27 cellular contexts compared by ENCODE assay signal in the genomic region with DNA sequence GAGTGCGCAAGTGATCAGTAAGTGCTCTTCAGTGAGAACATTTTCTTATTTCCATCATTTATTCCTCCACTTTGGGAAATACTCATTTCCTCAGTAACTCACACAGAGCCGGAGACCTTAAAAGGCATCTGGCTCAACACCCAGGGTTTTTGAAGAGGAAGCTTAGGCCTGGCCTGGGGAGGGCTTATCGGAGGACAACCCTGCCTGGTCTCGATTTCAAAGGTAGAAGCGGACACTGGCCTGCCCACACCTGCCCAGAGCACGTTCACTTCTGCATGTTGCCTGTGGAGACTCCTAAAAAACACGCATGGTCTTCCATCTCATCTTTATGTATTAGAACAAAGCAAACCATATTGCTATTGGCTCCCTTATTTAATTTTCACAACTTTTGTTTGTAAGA. TPM values are rescaled to one million over a fixed set of nuclear protein-coding genes. Genes with fewer than 3 reads are reported as not detected.
DNase-seq lines count a peak whose midpoint lies in the region; ATAC-seq and TF ChIP-seq lines count a peak whose summit lies in the region.
"Had no signal": no experiment of that assay in that cellular context is flagged by ENCODE, and none has a peak within 500 bp of the region (broad histone marks: within the 10 kb centered on the region; RNA-seq: fewer than 3 reads in every experiment).

No MANE protein-coding gene starts in this region.

- no peaks in the 10 kb centered on the region for H3K27me3 ChIP-seq in upper lobe of left lung
- H3K27me3 ChIP-seq in PC-9 (ENCODE audit: insufficient read depth, low read depth), result no peaks in the 10 kb centered on the region
- H3K27me3 ChIP-seq: adrenal gland, right lobe of liver, SJCRH30 had no signal

- DNase-seq in activated naive CD8-positive, alpha-beta T cell treated with anti-CD3 and anti-CD28 coated beads, Interleukin-2, amount 50 U/mL, for 24 hours, result no peak
- no peak for DNase-seq in activated naive CD8-positive, alpha-beta T cell treated with anti-CD3 and anti-CD28 coated beads for 36 hours
- DNase-seq in WTC11 (ENCODE audit: low spot score) (no peak), immature natural killer cell (no peak), upper lobe of left lung (peak in 1 of 2 donors; percentile 41), PC-9 (no peak), occipital lobe (lab: John Stamatoyannopoulos, UW) (no peak)
- DNase-seq: activated CD8-positive, alpha-beta memory T cell treated with anti-CD3 and anti-CD28 coated beads, Interleukin-2, amount 50 U/mL, for 4 hours; activated effector memory CD4-positive, alpha-beta T cell treated with anti-CD3 and anti-CD28 coated beads, Interleukin-2, amount 50 U/mL, for 16 hours; adrenal gland; Calu3; effector CD8-positive, alpha-beta T cell; erythroblast; kidney glomerular epithelial cell; mucosa of descending colon; NCI-H1105 treated with DMSO at 0.1 percent for 48 hours; NCI-H1930; posterior cingulate gyrus; SJCRH30; stimulated activated CD4-positive, alpha-beta T cell treated with anti-CD3 and anti-CD28 coated beads, Interleukin-12 subunit alpha, Interleukin-12 subunit beta, amount 100 ng/mL, for 4 hours; stimulated activated CD4-positive, alpha-beta T cell treated with anti-CD3 and anti-CD28 coated beads, Interleukin-4, amount 100 ng/mL, for 4 hours; stimulated activated naive B cell treated with anti-CD40 and anti-IgM and Interleukin-4, amounts not matched to agents 10 μg/mL and 1 μg/mL and 100 μg/mL, for 72 hours; T-cell had no signal

- no peaks in the 10 kb centered on the region for H3F3A ChIP-seq in PC-9 (ENCODE audit: insufficient read depth, low read depth)

- no peak overlapping the region for H2AFZ ChIP-seq in PC-9

- peak overlapping the region; percentile 17 to 58 (median 41) for H3K27ac ChIP-seq in upper lobe of left lung
- no peak overlapping the region for H3K27ac ChIP-seq in PC-9
- H3K27ac ChIP-seq: C4-2B, right lobe of liver, SJCRH30 had no signal

- BruUV-seq in PC-9 (replicated peaks; lab: Mats Ljungman, UMichigan), result no TSS peak

- H3K79me2 ChIP-seq in PC-9 (ENCODE audit: low read depth), result no peaks in the 10 kb centered on the region

- no peaks in the 10 kb centered on the region for H3K9me3 Mint-ChIP-seq in activated naive CD8-positive, alpha-beta T cell treated with anti-CD3 and anti-CD28 coated beads, Interleukin-2, amount 50 U/mL, for 24 hours
- H3K9me3 Mint-ChIP-seq in activated naive CD8-positive, alpha-beta T cell treated with anti-CD3 and anti-CD28 coated beads for 36 hours, result no peaks in the 10 kb centered on the region
- H3K9me3 Mint-ChIP-seq in WTC11, result no peaks in the 10 kb centered on the region
- no peaks in the 10 kb centered on the region for H3K9me3 Mint-ChIP-seq in immature natural killer cell
- H3K9me3 Mint-ChIP-seq: stimulated activated naive B cell treated with anti-CD40 and anti-IgM and Interleukin-4, amounts not matched to agents 10 μg/mL and 1 μg/mL and 100 μg/mL, for 72 hours; T-cell had no signal

- peaks cover 39% of the 10 kb centered on the region for H3K4me1 Mint-ChIP-seq in activated naive CD8-positive, alpha-beta T cell treated with anti-CD3 and anti-CD28 coated beads, Interleukin-2, amount 50 U/mL, for 24 hours
- H3K4me1 Mint-ChIP-seq in activated naive CD8-positive, alpha-beta T cell treated with anti-CD3 and anti-CD28 coated beads for 36 hours, result peaks cover 27% of the 10 kb centered on the region
- H3K4me1 Mint-ChIP-seq in WTC11, result peaks cover 33% of the 10 kb centered on the region
- peaks cover 72 to 82% of the 10 kb centered on the region in 2 donors for H3K4me1 Mint-ChIP-seq in immature natural killer cell

- H3K4me2 ChIP-seq in PC-9, result no peak overlapping the region

- TF ChIP-seq CTCF in WTC11 (IDR thresholded peaks at IDR 0.05) (no peak), upper lobe of left lung (IDR thresholded peaks at IDR 0.05) (no peak), PC-9 (conservative IDR thresholded peaks at IDR 0.05) (no peak)

- POLR2A ChIA-PET in WTC11 (lab: Charles Lee) (no interaction called here), PC-9 (lab: Charles Lee; ENCODE audit: unreplicated experiment) (no interaction called here)

- H3K9me3 ChIP-seq in upper lobe of left lung (no peaks in the 10 kb centered on the region), PC-9 (ENCODE audit: insufficient read depth, low read depth) (no peaks in the 10 kb centered on the region)
- H3K9me3 ChIP-seq: adrenal gland, mucosa of descending colon, right lobe of liver, SJCRH30 had no signal

- TF ChIP-seq EP300 in upper lobe of left lung (IDR thresholded peaks at IDR 0.05), result no peak

- CTCF ChIA-PET in WTC11 (lab: Charles Lee) (no interaction called here), PC-9 (lab: Charles Lee) (no interaction called here)

- intact Hi-C loops in PC-9 (cut with micrococcal nuclease; ENCODE audit: unreplicated experiment), result no loop called here

- 87 to 96% methylated on average over 7 of the region's 7 CpGs for WGBS in upper lobe of left lung, 2 donors

- H3K4me3 ChIP-seq in upper lobe of left lung (no peak overlapping the region), PC-9 (no peak overlapping the region)
- H3K4me3 ChIP-seq: adrenal gland, lung, mucosa of descending colon, right lobe of liver, SJCRH30 had no signal

- no peaks in the 10 kb centered on the region for H3K36me3 ChIP-seq in upper lobe of left lung
- 0 out of 2 replicates have a peak, but pooled peaks cover 3% of the 10 kb centered on the region for H3K36me3 ChIP-seq in PC-9 (ENCODE audit: low read depth)
- H3K36me3 ChIP-seq: adrenal gland, right lobe of liver had no signal

- no peaks in the 10 kb centered on the region for H4K20me1 ChIP-seq in PC-9 (ENCODE audit: insufficient read depth)

- H3K27me3 Mint-ChIP-seq in activated naive CD8-positive, alpha-beta T cell treated with anti-CD3 and anti-CD28 coated beads, Interleukin-2, amount 50 U/mL, for 24 hours, result no peaks in the 10 kb centered on the region
- H3K27me3 Mint-ChIP-seq in activated naive CD8-positive, alpha-beta T cell treated with anti-CD3 and anti-CD28 coated beads for 36 hours, result no peaks in the 10 kb centered on the region
- no peaks in the 10 kb centered on the region for H3K27me3 Mint-ChIP-seq in WTC11 (ENCODE audit: low read depth)
- peaks cover 5 to 10% (median 8%) of the 10 kb centered on the region in 3 donors for H3K27me3 Mint-ChIP-seq in immature natural killer cell (ENCODE audit: low read depth in 3 of 3)
- H3K27me3 Mint-ChIP-seq: stimulated activated naive B cell treated with anti-CD40 and anti-IgM and Interleukin-4, amounts not matched to agents 10 μg/mL and 1 μg/mL and 100 μg/mL, for 72 hours; T-cell had no signal

- no peaks in the 10 kb centered on the region for H3K9me2 ChIP-seq in PC-9 (ENCODE audit: insufficient read depth)

- H3K27ac Mint-ChIP-seq in activated naive CD8-positive, alpha-beta T cell treated with anti-CD3 and anti-CD28 coated beads, Interleukin-2, amount 50 U/mL, for 24 hours, result peak overlapping the region; percentile 3
- H3K27ac Mint-ChIP-seq in activated naive CD8-positive, alpha-beta T cell treated with anti-CD3 and anti-CD28 coated beads for 36 hours, result no peak overlapping the region
- peak overlapping the region; percentile 96 for H3K27ac Mint-ChIP-seq in WTC11
- H3K27ac Mint-ChIP-seq in immature natural killer cell, result peak overlapping the region in 5 of 6 donors; percentile 61 to 99 (median 97)
- H3K27ac Mint-ChIP-seq: stimulated activated naive B cell treated with anti-CD40 and anti-IgM and Interleukin-4, amounts not matched to agents 10 μg/mL and 1 μg/mL and 100 μg/mL, for 72 hours; T-cell had no signal

- H3K4me3 Mint-ChIP-seq in activated naive CD8-positive, alpha-beta T cell treated with anti-CD3 and anti-CD28 coated beads, Interleukin-2, amount 50 U/mL, for 24 hours, result no peak overlapping the region
- no peak overlapping the region for H3K4me3 Mint-ChIP-seq in activated naive CD8-positive, alpha-beta T cell treated with anti-CD3 and anti-CD28 coated beads for 36 hours
- H3K4me3 Mint-ChIP-seq in WTC11 (no peak overlapping the region), immature natural killer cell (peak overlapping the region in 4 of 5 donors; percentile 7 to 58 (median 26))
- H3K4me3 Mint-ChIP-seq: stimulated activated naive B cell treated with anti-CD40 and anti-IgM and Interleukin-4, amounts not matched to agents 10 μg/mL and 1 μg/mL and 100 μg/mL, for 72 hours; T-cell had no signal

- TF ChIP-seq POLR2A in upper lobe of left lung (IDR thresholded peaks at IDR 0.05), result no peak

- H3K4me1 ChIP-seq in upper lobe of left lung, result peaks cover 0 to 10% (median 0%) of the 10 kb centered on the region in 4 donors
- H3K4me1 ChIP-seq in PC-9 (replicated peaks; ENCODE audit: insufficient read depth), result no peaks in the 10 kb centered on the region
- H3K4me1 ChIP-seq: adrenal gland, right lobe of liver had no signal

- ATAC-seq in activated naive CD8-positive, alpha-beta T cell treated with anti-CD3 and anti-CD28 coated beads, Interleukin-2, amount 50 U/mL, for 24 hours, result no peak
- ATAC-seq in WTC11, result no peak
- no peak for ATAC-seq in upper lobe of left lung (ENCODE audit: low FRiP score in 2 of 2)
- ATAC-seq: Panc1; stimulated activated naive B cell treated with anti-CD40 and anti-IgM and Interleukin-4, amounts not matched to agents 10 μg/mL and 1 μg/mL and 100 μg/mL, for 72 hours had no signal

- H3K36me3 Mint-ChIP-seq in activated naive CD8-positive, alpha-beta T cell treated with anti-CD3 and anti-CD28 coated beads, Interleukin-2, amount 50 U/mL, for 24 hours (ENCODE audit: low read depth), result peaks cover 61% of the 10 kb centered on the region
- H3K36me3 Mint-ChIP-seq in activated naive CD8-positive, alpha-beta T cell treated with anti-CD3 and anti-CD28 coated beads for 36 hours, result peaks cover 45% of the 10 kb centered on the region
- peaks cover 58% of the 10 kb centered on the region for H3K36me3 Mint-ChIP-seq in WTC11
- H3K36me3 Mint-ChIP-seq in immature natural killer cell, result peaks cover 17 to 35% (median 28%) of the 10 kb centered on the region in 3 donors

TF ChIP-seq in WTC11, 78 proteins besides CTCF, POLR2A, EP300 and RAD21:
- TF ChIP-seq, protein P1, sequence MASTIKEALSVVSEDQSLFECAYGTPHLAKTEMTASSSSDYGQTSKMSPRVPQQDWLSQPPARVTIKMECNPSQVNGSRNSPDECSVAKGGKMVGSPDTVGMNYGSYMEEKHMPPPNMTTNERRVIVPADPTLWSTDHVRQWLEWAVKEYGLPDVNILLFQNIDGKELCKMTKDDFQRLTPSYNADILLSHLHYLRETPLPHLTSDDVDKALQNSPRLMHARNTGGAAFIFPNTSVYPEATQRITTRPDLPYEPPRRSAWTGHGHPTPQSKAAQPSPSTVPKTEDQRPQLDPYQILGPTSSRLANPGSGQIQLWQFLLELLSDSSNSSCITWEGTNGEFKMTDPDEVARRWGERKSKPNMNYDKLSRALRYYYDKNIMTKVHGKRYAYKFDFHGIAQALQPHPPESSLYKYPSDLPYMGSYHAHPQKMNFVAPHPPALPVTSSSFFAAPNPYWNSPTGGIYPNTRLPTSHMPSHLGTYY (CRISPR knock-in tag; IDR thresholded peaks at IDR 0.05), result no peak

RNA-seq across cellular contexts. Expression of a gene that starts 55.5 kb away (rescaled TPM):
- 10 to 100 TPM; 76.9 to 83.7 TPM for total RNA-seq in activated naive CD8-positive, alpha-beta T cell treated with anti-CD3 and anti-CD28 coated beads for 36 hours
- total RNA-seq in WTC11 (2021) (36.8 to 46.3 TPM (median 38.6 TPM) in 3 replicates), upper lobe of left lung (100 to 1,000 TPM in 4 of 6 donors, 10 to 100 TPM in 2; 59.0 to 150 (median 108) TPM), PC-9 (2021) (48.7 and 50.4 TPM in 2 replicates), occipital lobe (8.7 TPM)
- polyA plus RNA-seq in immature natural killer cell, result 10 to 100 TPM; 18.2 to 22.8 (median 20.8) TPM

Comparison
In these comparisons a context has a peak if more than half of its experiments do, and no peak if none do; other contexts are left out.
1. H3K4me3 Mint-ChIP-seq: peak in immature natural killer cell (4 of 5); none in activated naive CD8-positive, alpha-beta T cell treated with anti-CD3 and anti-CD28 coated beads, Interleukin-2, amount 50 U/mL, for 24 hours (single experiment), activated naive CD8-positive, alpha-beta T cell treated with anti-CD3 and anti-CD28 coated beads for 36 hours (single experiment) and WTC11 (single experiment).